9 cellular contexts compared by ENCODE assay signal in the genomic region with DNA sequence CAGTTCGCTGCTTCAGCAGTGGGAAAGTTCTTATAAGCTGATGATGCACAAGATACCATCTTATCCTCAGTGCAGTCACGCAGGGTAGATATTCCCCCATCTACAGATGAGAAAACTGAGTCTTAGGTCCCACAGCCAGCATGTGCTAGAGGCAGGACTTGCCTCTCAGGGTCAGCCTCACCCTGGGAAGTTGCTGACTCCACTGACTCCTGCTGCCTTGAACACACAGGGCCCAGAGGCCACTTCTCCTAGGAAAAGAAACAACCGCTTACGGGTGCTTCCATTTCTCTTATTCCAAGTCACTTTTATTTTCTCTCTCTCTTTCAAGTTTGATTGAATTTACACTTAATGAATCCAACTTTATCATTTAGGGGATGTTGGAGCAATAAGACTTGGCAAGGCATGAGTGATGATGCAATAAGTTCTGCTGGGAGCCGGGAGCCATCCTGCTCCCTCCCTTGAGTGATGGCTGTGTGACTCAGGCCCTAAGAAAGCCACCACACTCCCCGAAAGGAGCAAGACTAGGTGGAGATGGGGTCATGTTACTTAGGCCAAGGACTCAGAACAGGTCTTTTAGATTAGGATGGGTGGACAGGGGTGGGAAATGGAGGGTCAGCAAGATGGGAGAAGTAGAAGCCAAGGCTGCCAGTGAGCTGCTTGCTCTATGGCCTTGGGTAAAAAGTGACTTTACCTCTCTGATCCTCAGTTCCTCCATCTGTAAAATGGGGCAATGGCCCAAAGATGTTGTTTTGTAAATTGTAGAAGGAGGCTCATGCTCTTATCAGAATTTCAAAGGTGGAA.
DNase-seq lines count a peak whose midpoint lies in the region; ATAC-seq and TF ChIP-seq lines count a peak whose summit lies in the region.
"Had no signal": no experiment of that assay in that cellular context is flagged by ENCODE, and none has a peak within 500 bp of the region (broad histone marks: within the 10 kb centered on the region; RNA-seq: fewer than 3 reads in every experiment).

No MANE protein-coding gene starts in this region.

- TF ChIP-seq POLR2A in gastroesophageal sphincter (IDR thresholded peaks at IDR 0.05) = no peak

- H3K36me3 ChIP-seq in gastroesophageal sphincter = no peaks in the 10 kb centered on the region
- H3K36me3 ChIP-seq in BE2C = no peaks in the 10 kb centered on the region

- ATAC-seq in gastroesophageal sphincter (peak; percentile 87), HG02623 (IDR thresholded peaks at IDR 0.05; ENCODE audit: unreplicated experiment) (no peak)

- no peaks in the 10 kb centered on the region for H3K9me3 Mint-ChIP-seq in T-helper 2 cell treated with Interferon-gamma antibody and Interleukin-4, amounts not matched to agents 5 μg/mL and 100 μg/mL, for 36 hours

- peaks cover 1% of the 10 kb centered on the region for H3K4me1 Mint-ChIP-seq in T-helper 2 cell treated with Interferon-gamma antibody and Interleukin-4, amounts not matched to agents 5 μg/mL and 100 μg/mL, for 36 hours (ENCODE audit: low read depth)

- H3K4me1 ChIP-seq in gastroesophageal sphincter = peaks cover 0 to 15% (median 0%) of the 10 kb centered on the region in 3 donors
- peaks cover 4% of the 10 kb centered on the region for H3K4me1 ChIP-seq in BE2C

- TF ChIP-seq EP300 in gastroesophageal sphincter (IDR thresholded peaks at IDR 0.05) = no peak

- TF ChIP-seq CTCF in gastroesophageal sphincter (IDR thresholded peaks at IDR 0.05) (no peak), retinal pigment epithelial cell (conservative IDR thresholded peaks at IDR 0.05; ENCODE audit: low read depth, low read length) (no peak), BE2C (IDR thresholded peaks at IDR 0.05; ENCODE audit: low read depth, low read length) (no peak)

- no peak overlapping the region for H3K4me3 ChIP-seq in gastroesophageal sphincter
- H3K4me3 ChIP-seq in retinal pigment epithelial cell (ENCODE audit: low read length) = no peak overlapping the region
- no peak overlapping the region for H3K4me3 ChIP-seq in BE2C (ENCODE audit: low read depth, low read length)

- 73 to 77% methylated on average over 5 to 6 of the region's 6 CpGs for WGBS in gastroesophageal sphincter (ENCODE audit: low coverage in 1 of 2), 2 donors

- H3K27me3 ChIP-seq in gastroesophageal sphincter (no peaks in the 10 kb centered on the region), BE2C (no peaks in the 10 kb centered on the region)

- H3K27ac Mint-ChIP-seq in T-helper 2 cell treated with Interferon-gamma antibody and Interleukin-4, amounts not matched to agents 5 μg/mL and 100 μg/mL, for 36 hours = no peak overlapping the region

- no peaks in the 10 kb centered on the region for H3K36me3 Mint-ChIP-seq in T-helper 2 cell treated with Interferon-gamma antibody and Interleukin-4, amounts not matched to agents 5 μg/mL and 100 μg/mL, for 36 hours (ENCODE audit: low read depth)

- H3K27ac ChIP-seq in gastroesophageal sphincter = no peak overlapping the region

- H3K9me3 ChIP-seq in gastroesophageal sphincter (no peaks in the 10 kb centered on the region), BE2C (no peaks in the 10 kb centered on the region)

- no peak overlapping the region for H3K4me3 Mint-ChIP-seq in T-helper 2 cell treated with Interferon-gamma antibody and Interleukin-4, amounts not matched to agents 5 μg/mL and 100 μg/mL, for 36 hours

- peaks cover 15% of the 10 kb centered on the region for H3K27me3 Mint-ChIP-seq in T-helper 2 cell treated with Interferon-gamma antibody and Interleukin-4, amounts not matched to agents 5 μg/mL and 100 μg/mL, for 36 hours (ENCODE audit: low read depth)

- DNase-seq in H4 (ENCODE audit: low spot score) = peak; percentile 71
- DNase-seq in SW480 (ENCODE audit: low spot score) = peak; percentile 9
- DNase-seq in retinal pigment epithelial cell (ENCODE audit: low read depth) = peak; percentile 39
- DNase-seq in T-helper 2 cell treated with Interferon-gamma antibody and Interleukin-4, amounts not matched to agents 5 μg/mL and 100 μg/mL, for 36 hours (ENCODE audit: low spot score) = no peak
- no peak for DNase-seq in BE2C
- no peak for DNase-seq in activated gamma-delta T cell treated with Interleukin-2 at 50 U/mL for 16 hours
- DNase-seq: NCI-H748 treated with DMSO at 0.1 percent for 48 hours had no signal

Comparison
In these comparisons a context has a peak if more than half of its experiments do, and no peak if none do; other contexts are left out.
1. DNase-seq: peak in H4 (single experiment), SW480 (single experiment) and retinal pigment epithelial cell (single experiment); none in T-helper 2 cell treated with Interferon-gamma antibody and Interleukin-4, amounts not matched to agents 5 μg/mL and 100 μg/mL, for 36 hours (single experiment), BE2C (single experiment) and activated gamma-delta T cell treated with Interleukin-2 at 50 U/mL for 16 hours (single experiment).